In the genomic region with DNA sequence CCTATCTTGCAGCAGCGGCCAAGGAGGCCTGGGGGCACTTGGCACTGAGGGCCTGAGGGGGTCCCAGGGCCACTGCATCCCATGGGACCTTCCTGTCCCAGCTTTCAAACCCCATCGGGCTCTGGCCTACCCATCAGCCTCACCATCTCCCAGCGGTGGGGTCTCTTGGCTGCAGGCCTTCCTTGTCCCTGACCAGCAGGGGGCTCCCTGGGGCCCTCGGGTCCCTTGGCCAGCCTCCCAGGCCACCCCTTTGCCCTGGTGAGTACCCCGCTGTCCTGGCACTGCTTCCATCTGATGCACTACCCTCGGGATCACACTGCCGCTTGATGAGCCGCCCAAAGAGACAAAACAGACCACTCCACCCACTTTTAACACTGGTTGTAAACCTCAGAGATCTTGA, we compare ENCODE assay signal across 8 cellular contexts. TPM values are rescaled to one million over a fixed set of nuclear protein-coding genes. Genes with fewer than 3 reads are reported as not detected.
A peak's percentile ranks its signal among the peaks of the same experiment; 100 is the strongest.
DNase-seq lines count a peak whose midpoint lies in the region; ATAC-seq and TF ChIP-seq lines count a peak whose summit lies in the region.

No MANE protein-coding gene starts in this region.

- H3K4me1 ChIP-seq in tibial nerve, result peaks cover 0 to 11% (median 0%) of the 10 kb centered on the region in 4 donors

- no peak for TF ChIP-seq EP300 in tibial nerve (IDR thresholded peaks at IDR 0.05)

- WGBS in tibial nerve, 2 donors, result 41 to 52% methylated on average over 5 to 8 of the region's 8 CpGs

- H3K36me3 ChIP-seq in tibial nerve, result no peaks in the 10 kb centered on the region

- no peak overlapping the region for H3K27ac ChIP-seq in VCaP
- H3K27ac ChIP-seq in tibial nerve, result no peak overlapping the region

- no peaks in the 10 kb centered on the region for H3K27me3 ChIP-seq in tibial nerve

- H3K4me3 ChIP-seq in AG04449 (ENCODE audit: low read depth, low read length) (no peak overlapping the region), fibroblast of villous mesenchyme (ENCODE audit: low read depth, low read length) (no peak overlapping the region), tibial nerve (no peak overlapping the region)

- DNase-seq in AG04449 (ENCODE audit: low read depth, low spot score) (no peak), GM13976 (ENCODE audit: low spot score) (peak; percentile 86), fibroblast of villous mesenchyme (ENCODE audit: low read depth) (peak; percentile 12), tibial nerve (ENCODE audit: low spot score in 2 of 2) (no peak), putamen (ENCODE audit: low spot score) (no peak), DMS153 (lab: John Stamatoyannopoulos, UW) (no peak)

- POLR2A ChIA-PET in AG04449 (lab: Yijun Ruan, JAX), result no interaction called here

- TF ChIP-seq CTCF in AG04449 (IDR thresholded peaks at IDR 0.05; ENCODE audit: insufficient read depth, low read length, missing control alignments) (peak; percentile 41), GM13976 (IDR thresholded peaks at IDR 0.05; ENCODE audit: borderline replicate concordance, control extremely low read depth, extremely low read depth, insufficient read depth, missing control alignments) (peak; percentile 78), VCaP (conservative IDR thresholded peaks at IDR 0.05) (peak; percentile 70), fibroblast of villous mesenchyme (IDR thresholded peaks at IDR 0.05; ENCODE audit: insufficient read depth, low read depth, low read length) (peak; percentile 53), tibial nerve (IDR thresholded peaks at IDR 0.05) (peak in 4 of 5 experiments; percentile 18 to 27 (median 24))

- H3K9me3 ChIP-seq in tibial nerve, result no peaks in the 10 kb centered on the region

- ATAC-seq in GM18861 (IDR thresholded peaks at IDR 0.05; ENCODE audit: unreplicated experiment), result no peak

- CTCF ChIA-PET in AG04449 (lab: Yijun Ruan, JAX), result interaction anchor here (1.1 to 5.2 kb wide), 12 partner anchors 9 to 322 kb away, joined by 4 to 40 read pairs (median 6); no protein-coding TSS in a partner anchor

- in situ Hi-C loops in GM13976 (cut with MboI; ENCODE audit: low sequenced_read_pairs, unreplicated experiment), result no loop called here

- TF ChIP-seq POLR2A in tibial nerve (IDR thresholded peaks at IDR 0.05), result no peak

RNA-seq across cellular contexts. Expression of a gene that starts 43.5 kb away (rescaled TPM):
- total RNA-seq in fibroblast of villous mesenchyme (108 and 119 TPM in 2 replicates), tibial nerve (10 to 100 TPM; 36.2 to 54.6 (median 43.6) TPM)

RNA-seq across cellular contexts. Expression of a gene that starts 55.0 kb away (rescaled TPM):
- total RNA-seq in fibroblast of villous mesenchyme (0.43 and 0.64 TPM in 2 replicates), tibial nerve (1 to 10 TPM in 3 of 4 donors, not detected in 1; 2.3 to 3.0 (median 2.4) TPM)

Comparison
In these comparisons a context has a peak if more than half of its experiments do, and no peak if none do; other contexts are left out.
1. DNase-seq: peak in GM13976 (single experiment) and fibroblast of villous mesenchyme (single experiment); none in AG04449 (single experiment), tibial nerve (0 of 2), putamen (single experiment) and DMS153 (single experiment).
2. CTCF ChIP-seq: peak in every context shown above with its lines; median percentile 78 in GM13976; 70 in VCaP; 53 in fibroblast of villous mesenchyme; 41 in AG04449; 24 in tibial nerve.